Comparison of ENCODE assay signal across 16 cellular contexts in the genomic region with DNA sequence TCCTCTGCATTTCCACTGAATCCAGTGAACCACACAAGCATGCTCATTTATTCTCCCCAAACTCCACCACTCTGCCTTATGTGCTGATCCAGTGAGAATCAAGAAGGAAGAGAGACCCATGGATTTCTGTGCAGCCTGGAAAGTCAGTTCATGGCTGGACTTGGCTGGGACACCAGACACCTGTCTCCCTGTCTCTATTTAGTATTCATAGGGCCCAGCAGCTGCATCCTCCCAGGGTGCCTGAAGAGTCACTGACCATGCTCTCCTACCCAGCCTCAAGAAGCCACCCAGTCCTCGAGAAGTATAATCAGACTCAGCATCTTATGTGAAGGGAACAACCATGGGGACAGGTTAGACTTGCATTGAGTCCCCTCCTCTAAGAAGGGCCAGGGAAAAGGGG.
DNase-seq lines count a peak whose midpoint lies in the region; ATAC-seq and TF ChIP-seq lines count a peak whose summit lies in the region.
"Had no signal": no experiment of that assay in that cellular context is flagged by ENCODE, and none has a peak within 500 bp of the region (broad histone marks: within the 10 kb centered on the region; RNA-seq: fewer than 3 reads in every experiment).

No MANE protein-coding gene starts in this region.

- peaks cover 73% of the 10 kb centered on the region for H3K4me1 Mint-ChIP-seq in stimulated activated memory B cell treated with anti-CD40 and anti-IgM and Interleukin-4, amounts not matched to agents 10 μg/mL and 1 μg/mL and 100 μg/mL, for 72 hours
- H3K4me1 Mint-ChIP-seq: CD8-positive, alpha-beta memory T cell had no signal

- H3K4me3 ChIP-seq in DOHH2 (ENCODE audit: low read length) (peak overlapping the region; percentile 29), adrenal gland (no peak overlapping the region), PC-9 (no peak overlapping the region)

- H3K79me2 ChIP-seq in DOHH2 (ENCODE audit: control insufficient read depth, low read length) (no peaks in the 10 kb centered on the region), PC-9 (ENCODE audit: low read depth) (no peaks in the 10 kb centered on the region)

- BruUV-seq in PC-9 (replicated peaks; lab: Mats Ljungman, UMichigan): no TSS peak

- 50 to 100% (median 89%) methylated on average over 1 of the region's 1 CpG for WGBS in adrenal gland, 4 donors

- H3K4me3 Mint-ChIP-seq in stimulated activated memory B cell treated with anti-CD40 and anti-IgM and Interleukin-4, amounts not matched to agents 10 μg/mL and 1 μg/mL and 100 μg/mL, for 72 hours: peak overlapping the region; percentile 0
- H3K4me3 Mint-ChIP-seq: CD8-positive, alpha-beta memory T cell had no signal

- H3K9me2 ChIP-seq in DOHH2 (replicated peaks; ENCODE audit: control insufficient read depth, low read length): no peaks in the 10 kb centered on the region
- no peaks in the 10 kb centered on the region for H3K9me2 ChIP-seq in PC-9 (ENCODE audit: insufficient read depth)
- H3K9me2 ChIP-seq: SK-N-SH had no signal

- H3K27ac ChIP-seq in DOHH2 (ENCODE audit: low read depth, low read length) (peak overlapping the region; percentile 28), adrenal gland (peak overlapping the region in 3 of 5 donors; percentile 30 to 69 (median 62)), PC-9 (no peak overlapping the region)

- no peaks in the 10 kb centered on the region for H3K9me3 Mint-ChIP-seq in stimulated activated memory B cell treated with anti-CD40 and anti-IgM and Interleukin-4, amounts not matched to agents 10 μg/mL and 1 μg/mL and 100 μg/mL, for 72 hours
- H3K9me3 Mint-ChIP-seq: CD8-positive, alpha-beta memory T cell had no signal

- H3K9me3 ChIP-seq in DOHH2 (ENCODE audit: control insufficient read depth, insufficient read depth, low read length) (no peaks in the 10 kb centered on the region), adrenal gland (replicated peaks in 1 of 3) (no peaks in the 10 kb centered on the region), PC-9 (ENCODE audit: insufficient read depth, low read depth) (no peaks in the 10 kb centered on the region)
- H3K9me3 ChIP-seq: BE2C, SK-N-SH had no signal

- no peaks in the 10 kb centered on the region for H3K27me3 Mint-ChIP-seq in stimulated activated memory B cell treated with anti-CD40 and anti-IgM and Interleukin-4, amounts not matched to agents 10 μg/mL and 1 μg/mL and 100 μg/mL, for 72 hours

- H4K20me1 ChIP-seq in DOHH2 (ENCODE audit: control insufficient read depth, insufficient read depth, low read depth, low read length): no peaks in the 10 kb centered on the region
- no peaks in the 10 kb centered on the region for H4K20me1 ChIP-seq in PC-9 (ENCODE audit: insufficient read depth)

- H2AFZ ChIP-seq in PC-9: no peak overlapping the region

- CTCF ChIA-PET in PC-9 (lab: Charles Lee): no interaction called here

- peak overlapping the region; percentile 65 for H3K4me2 ChIP-seq in DOHH2 (ENCODE audit: low read length)
- no peak overlapping the region for H3K4me2 ChIP-seq in PC-9
- H3K4me2 ChIP-seq: SK-N-SH had no signal

- no peaks in the 10 kb centered on the region for H3K36me3 ChIP-seq in DOHH2 (ENCODE audit: control insufficient read depth, low read length)
- H3K36me3 ChIP-seq in adrenal gland (replicated peaks in 1 of 2): no peaks in the 10 kb centered on the region
- no peaks in the 10 kb centered on the region for H3K36me3 ChIP-seq in PC-9 (ENCODE audit: low read depth)
- H3K36me3 ChIP-seq: BE2C had no signal

- H3K36me3 Mint-ChIP-seq in stimulated activated memory B cell treated with anti-CD40 and anti-IgM and Interleukin-4, amounts not matched to agents 10 μg/mL and 1 μg/mL and 100 μg/mL, for 72 hours: no peaks in the 10 kb centered on the region
- H3K36me3 Mint-ChIP-seq: CD8-positive, alpha-beta memory T cell had no signal

- POLR2A ChIA-PET in PC-9 (lab: Charles Lee; ENCODE audit: unreplicated experiment): no interaction called here

- peak; percentile 10 for DNase-seq in NCI-H146 treated with DMSO at 0.1 percent for 48 hours (lab: John Stamatoyannopoulos, UW; ENCODE audit: unreplicated experiment)
- no peak for DNase-seq in adrenal gland
- no peak for DNase-seq in amygdala (lab: John Stamatoyannopoulos, UW)
- no peak for DNase-seq in PC-9
- DNase-seq: BE2C; CD8-positive, alpha-beta memory T cell; EL; H7; NCI-H1694; NCI-H510A; PC-3; SK-N-SH; T-helper 1 cell had no signal

- peaks cover 3% of the 10 kb centered on the region for H3F3A ChIP-seq in DOHH2 (ENCODE audit: control insufficient read depth, insufficient read depth)
- H3F3A ChIP-seq in PC-9 (ENCODE audit: insufficient read depth, low read depth): no peaks in the 10 kb centered on the region

- no peaks in the 10 kb centered on the region for H3K27me3 ChIP-seq in DOHH2 (ENCODE audit: control insufficient read depth, low read length)
- no peaks in the 10 kb centered on the region for H3K27me3 ChIP-seq in adrenal gland
- H3K27me3 ChIP-seq in PC-9 (ENCODE audit: insufficient read depth, low read depth): peaks cover 38% of the 10 kb centered on the region

- no peak for ATAC-seq in stimulated activated memory B cell treated with anti-CD40 and anti-IgM and Interleukin-4, amounts not matched to agents 10 μg/mL and 1 μg/mL and 100 μg/mL, for 72 hours
- no peak for ATAC-seq in HG02884 (IDR thresholded peaks at IDR 0.05; ENCODE audit: unreplicated experiment)
- ATAC-seq: PC-3 had no signal

- intact Hi-C loops in adrenal gland (cut with DNase I): no loop called here
- intact Hi-C loops in PC-9 (cut with micrococcal nuclease; ENCODE audit: unreplicated experiment): loop anchor here (10.0 kb wide), 1 partner anchor 221 kb away; no protein-coding TSS in a partner anchor

- H3K4me1 ChIP-seq in DOHH2 (ENCODE audit: control insufficient read depth, low read length): peaks cover 93% of the 10 kb centered on the region
- peaks cover 8 to 16% of the 10 kb centered on the region in 2 donors for H3K4me1 ChIP-seq in adrenal gland (replicated peaks in 1 of 2)
- H3K4me1 ChIP-seq in PC-9 (replicated peaks; ENCODE audit: insufficient read depth): no peaks in the 10 kb centered on the region
- H3K4me1 ChIP-seq: BE2C had no signal

- peak overlapping the region; percentile 17 for H3K27ac Mint-ChIP-seq in stimulated activated memory B cell treated with anti-CD40 and anti-IgM and Interleukin-4, amounts not matched to agents 10 μg/mL and 1 μg/mL and 100 μg/mL, for 72 hours
- H3K27ac Mint-ChIP-seq: CD8-positive, alpha-beta memory T cell had no signal

- TF ChIP-seq POLR2A in adrenal gland (IDR thresholded peaks at IDR 0.05): no peak

- TF ChIP-seq CTCF in DOHH2 (IDR thresholded peaks at IDR 0.05; ENCODE audit: low read depth, low read length, poor library complexity, severe bottlenecking) (no peak), adrenal gland (IDR thresholded peaks at IDR 0.05) (no peak), PC-9 (conservative IDR thresholded peaks at IDR 0.05) (no peak)
